Comparison of ENCODE assay signal across 21 cellular contexts in the genomic region with DNA sequence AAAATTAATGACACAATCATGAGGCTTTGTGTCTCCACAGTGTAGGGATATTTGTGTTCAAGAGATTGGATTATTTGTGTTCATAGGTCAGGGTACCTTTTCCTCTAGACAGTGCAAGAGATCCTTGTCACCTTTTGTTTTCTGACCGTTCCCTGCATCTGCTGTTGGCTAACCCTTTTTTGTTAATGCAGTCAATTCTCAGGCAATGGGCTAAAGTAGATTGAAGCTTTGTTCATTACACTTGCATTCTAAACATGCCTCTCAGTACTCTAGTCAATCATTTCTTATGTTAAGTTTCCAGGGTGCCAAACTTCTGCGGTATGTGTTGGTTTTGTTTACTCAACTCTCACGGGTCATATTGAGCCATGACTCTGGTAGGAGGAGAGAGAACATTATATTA. TPM values are rescaled to one million over a fixed set of nuclear protein-coding genes. Genes with fewer than 3 reads are reported as not detected.
DNase-seq lines count a peak whose midpoint lies in the region; ATAC-seq and TF ChIP-seq lines count a peak whose summit lies in the region.
"Had no signal": no experiment of that assay in that cellular context is flagged by ENCODE, and none has a peak within 500 bp of the region (broad histone marks: within the 10 kb centered on the region; RNA-seq: fewer than 3 reads in every experiment).

No MANE protein-coding gene starts in this region.

- H3K4me3 ChIP-seq in GM23248 (no peak overlapping the region), MM.1S (ENCODE audit: low read length) (no peak overlapping the region), fibroblast of lung (replicated peaks in 1 of 4; ENCODE audit: control extremely low read depth in 1 of 4, insufficient read depth in 1 of 4, low read depth in 3 of 4, low read length in 4 of 4) (no peak overlapping the region)
- H3K4me3 ChIP-seq: colonic mucosa had no signal

- H3K36me3 Mint-ChIP-seq in neural crest cell (ENCODE audit: low read depth), result peaks cover 2% of the 10 kb centered on the region
- H3K36me3 Mint-ChIP-seq: mesothelial cell of epicardium had no signal

- H3K4me1 Mint-ChIP-seq in neural crest cell, result peaks cover 23% of the 10 kb centered on the region

- peaks cover 33% of the 10 kb centered on the region for H3K79me2 ChIP-seq in GM23248 (ENCODE audit: insufficient read depth)
- peaks cover 33% of the 10 kb centered on the region for H3K79me2 ChIP-seq in MM.1S (ENCODE audit: low read length)
- peaks cover 32% of the 10 kb centered on the region for H3K79me2 ChIP-seq in fibroblast of lung (ENCODE audit: control insufficient read depth, insufficient read depth, low read length)

- WGBS in GM23248 (ENCODE audit: low coverage in 1 of 2, low lambda C conversion rate in 2 of 2, missing lambda C conversion rate in 2 of 2), 2 experiments, result 72 to 75% methylated on average over 3 of the region's 3 CpGs

- TF ChIP-seq CTCF in MM.1S (IDR thresholded peaks at IDR 0.05; ENCODE audit: low read length) (no peak), fibroblast of lung (conservative IDR thresholded peaks at IDR 0.05 in 1 of 2, IDR thresholded peaks at IDR 0.05 in 1 of 2; ENCODE audit: low read depth in 1 of 2, low read length in 2 of 2) (no peak), neural crest cell (conservative IDR thresholded peaks at IDR 0.05) (no peak)

- H3K9me3 Mint-ChIP-seq in neural crest cell, result no peaks in the 10 kb centered on the region
- H3K9me3 Mint-ChIP-seq: stimulated activated effector memory CD8-positive, alpha-beta T cell treated with anti-CD3 and anti-CD28 coated beads, Interleukin-12 subunit alpha, Interleukin-12 subunit beta, amount 100 ng/mL, for 72 hours had no signal

- H3K4me2 ChIP-seq in GM23248 (ENCODE audit: unreplicated experiment) (no peak overlapping the region), MM.1S (ENCODE audit: low read depth, low read length) (no peak overlapping the region), fibroblast of lung (ENCODE audit: extremely low read depth, insufficient read depth, low read length) (no peak overlapping the region)

- in situ Hi-C loops in GM23248 (cut with MboI), result no loop called here

- H3K27me3 ChIP-seq in GM23248 (replicated peaks; ENCODE audit: insufficient read depth) (no peaks in the 10 kb centered on the region), MM.1S (replicated peaks; ENCODE audit: insufficient read depth, low read length) (no peaks in the 10 kb centered on the region), fibroblast of lung (ENCODE audit: control insufficient read depth, insufficient read depth, low read length) (no peaks in the 10 kb centered on the region)
- H3K27me3 ChIP-seq: colonic mucosa had no signal

- H3F3A ChIP-seq in GM23248 (ENCODE audit: insufficient read depth) (no peaks in the 10 kb centered on the region), MM.1S (ENCODE audit: insufficient read depth, low read length) (no peaks in the 10 kb centered on the region)

- H2AFZ ChIP-seq in GM23248, result peak overlapping the region; percentile 82; the same call in 1 of the 2 replicates
- H2AFZ ChIP-seq in MM.1S (ENCODE audit: low read length), result 0 out of 2 replicates have a peak overlapping the region, but pooled peaks have one; percentile 8
- H2AFZ ChIP-seq in fibroblast of lung (ENCODE audit: low read length), result peak overlapping the region; percentile 13

- no peak for DNase-seq in GM23248
- no peak for DNase-seq in MM.1S
- DNase-seq in fibroblast of lung (ENCODE audit: low read depth in 2 of 2), result no peak
- no peak for DNase-seq in neural crest cell (ENCODE audit: low read depth, low spot score)
- DNase-seq in glomerular visceral epithelial cell (ENCODE audit: extremely low spot score), result no peak
- no peak for DNase-seq in T-helper 9 cell
- DNase-seq: activated CD4-positive, alpha-beta memory T cell treated with anti-CD3 and anti-CD28 coated beads, Interleukin-2, amount 10 ng/mL, durations not matched to agents 7 days and 5 days; activated gamma-delta T cell treated with Interleukin-2 at 50 U/mL for 16 hours; activated T-cell treated with anti-CD3 and anti-CD28 coated beads for 4 hours; colonic mucosa; left cardiac atrium; naive thymus-derived CD8-positive, alpha-beta T cell; NCI-H1105 treated with DMSO at 0.1 percent for 48 hours; NCI-H2081 treated with DMSO at 0.1 percent for 48 hours; NCI-H524; T1000 had no signal

- H3K9ac ChIP-seq in GM23248 (no peak overlapping the region), MM.1S (ENCODE audit: low read length) (no peak overlapping the region), fibroblast of lung (ENCODE audit: insufficient read depth, low read length) (no peak overlapping the region)

- H3K4me1 ChIP-seq in GM23248 (ENCODE audit: insufficient read depth) (peaks cover 15% of the 10 kb centered on the region), MM.1S (ENCODE audit: low read length) (0 out of 2 replicates have a peak, but pooled peaks cover 5% of the 10 kb centered on the region), fibroblast of lung (ENCODE audit: control insufficient read depth, extremely low read depth, insufficient read depth, low read length) (no peaks in the 10 kb centered on the region)

- H3K4me3 Mint-ChIP-seq in neural crest cell, result peak overlapping the region; percentile 98
- H3K4me3 Mint-ChIP-seq: activated CD4-positive, alpha-beta memory T cell treated with anti-CD3 and anti-CD28 coated beads, Interleukin-2, amount 10 ng/mL, durations not matched to agents 7 days and 5 days had no signal

- H4K20me1 ChIP-seq in GM23248 (ENCODE audit: insufficient read depth), result no peaks in the 10 kb centered on the region
- no peaks in the 10 kb centered on the region for H4K20me1 ChIP-seq in MM.1S (ENCODE audit: insufficient read depth, low read length)
- no peaks in the 10 kb centered on the region for H4K20me1 ChIP-seq in fibroblast of lung (ENCODE audit: control insufficient read depth, extremely low read depth, insufficient read depth, low read length)

- peaks cover 3% of the 10 kb centered on the region for H3K27me3 Mint-ChIP-seq in neural crest cell (ENCODE audit: low read depth)

- H3K9me2 ChIP-seq in GM23248 (ENCODE audit: insufficient read depth) (no peaks in the 10 kb centered on the region), MM.1S (replicated peaks; ENCODE audit: insufficient read depth, low read length) (no peaks in the 10 kb centered on the region)

- ATAC-seq in HG03432 (IDR thresholded peaks at IDR 0.05; ENCODE audit: unreplicated experiment) (no peak), HG02870 (IDR thresholded peaks at IDR 0.05; ENCODE audit: unreplicated experiment) (no peak)
- ATAC-seq: left cardiac atrium; naive thymus-derived CD8-positive, alpha-beta T cell; stimulated activated effector memory CD8-positive, alpha-beta T cell treated with anti-CD3 and anti-CD28 coated beads, Interleukin-12 subunit alpha, Interleukin-12 subunit beta, amount 100 ng/mL, for 72 hours had no signal

- H3K27ac ChIP-seq in GM23248, result no peak overlapping the region
- H3K27ac ChIP-seq in MM.1S (ENCODE audit: low read length), result no peak overlapping the region
- H3K27ac ChIP-seq in fibroblast of lung (ENCODE audit: insufficient read depth, low read length), result no peak overlapping the region
- H3K27ac ChIP-seq: C4-2B, colonic mucosa had no signal

- H3K36me3 ChIP-seq in GM23248 (ENCODE audit: low read depth), result no peaks in the 10 kb centered on the region
- no peaks in the 10 kb centered on the region for H3K36me3 ChIP-seq in MM.1S (replicated peaks; ENCODE audit: insufficient read depth, low read length)
- H3K36me3 ChIP-seq in fibroblast of lung (ENCODE audit: control insufficient read depth, insufficient read depth, low read length), result no peaks in the 10 kb centered on the region
- H3K36me3 ChIP-seq: colonic mucosa had no signal

- no peak overlapping the region for H3K27ac Mint-ChIP-seq in neural crest cell (ENCODE audit: unreplicated experiment)
- H3K27ac Mint-ChIP-seq: activated CD4-positive, alpha-beta memory T cell treated with anti-CD3 and anti-CD28 coated beads, Interleukin-2, amount 10 ng/mL, durations not matched to agents 7 days and 5 days; mesothelial cell of epicardium; stimulated activated effector memory CD8-positive, alpha-beta T cell treated with anti-CD3 and anti-CD28 coated beads, Interleukin-12 subunit alpha, Interleukin-12 subunit beta, amount 100 ng/mL, for 72 hours had no signal

- H3K9me3 ChIP-seq in GM23248 (ENCODE audit: low read depth) (no peaks in the 10 kb centered on the region), MM.1S (replicated peaks; ENCODE audit: insufficient read depth, low read length) (no peaks in the 10 kb centered on the region), fibroblast of lung (ENCODE audit: control insufficient read depth, insufficient read depth, low read depth, low read length) (no peaks in the 10 kb centered on the region)
- H3K9me3 ChIP-seq: colonic mucosa had no signal

RNA-seq across cellular contexts. Expression of gene MED4, which starts 1.8 kb away (rescaled TPM):
- total RNA-seq in GM23248 (2014; rRNA removed; shearing (Covaris generic)), result 31.9 and 33.1 TPM in 2 replicates
- polyA plus RNA-seq in GM23248 (2016; fragmentation: Nextera tagmentation; extraction: Ambion mirVana), result 64.7 and 66.1 TPM in 2 replicates
- 21.8 and 25.4 TPM in 2 replicates for total RNA-seq in fibroblast of lung
- 59.6 and 66.7 TPM in 2 replicates for polyA plus RNA-seq in fibroblast of lung
- 44.4 and 50.3 TPM in 2 replicates for polyA plus RNA-seq in fibroblast of lung (2012)
- polyA minus RNA-seq in fibroblast of lung (ENCODE audit: low replicate concordance), result 11.1 and 21.9 TPM in 2 replicates
- 58.9 and 63.8 TPM in 2 replicates for total RNA-seq in neural crest cell

RNA-seq across cellular contexts. Expression of gene NUDT15, which starts 59.1 kb away (rescaled TPM):
- 17.8 and 20.0 TPM in 2 replicates for total RNA-seq in GM23248 (2014; rRNA removed; shearing (Covaris generic))
- polyA plus RNA-seq in GM23248 (2016; fragmentation: Nextera tagmentation; extraction: Ambion mirVana), result 19.5 and 19.6 TPM in 2 replicates
- total RNA-seq in fibroblast of lung, result 10.0 and 18.0 TPM in 2 replicates
- 18.0 and 22.5 TPM in 2 replicates for polyA plus RNA-seq in fibroblast of lung
- polyA plus RNA-seq in fibroblast of lung (2012), result 14.6 and 21.1 TPM in 2 replicates
- 5.3 and 5.7 TPM in 2 replicates for polyA minus RNA-seq in fibroblast of lung (ENCODE audit: low replicate concordance)
- total RNA-seq in neural crest cell, result 35.1 and 36.2 TPM in 2 replicates

Comparison
In these comparisons a context has a peak if more than half of its experiments do, and no peak if none do; other contexts are left out.
1. H2AFZ ChIP-seq: peak in every context shown above with its lines; median percentile 82 in GM23248; 13 in fibroblast of lung; 8 in MM.1S.